ENCODE assay signal across 26 cellular contexts in the genomic region with DNA sequence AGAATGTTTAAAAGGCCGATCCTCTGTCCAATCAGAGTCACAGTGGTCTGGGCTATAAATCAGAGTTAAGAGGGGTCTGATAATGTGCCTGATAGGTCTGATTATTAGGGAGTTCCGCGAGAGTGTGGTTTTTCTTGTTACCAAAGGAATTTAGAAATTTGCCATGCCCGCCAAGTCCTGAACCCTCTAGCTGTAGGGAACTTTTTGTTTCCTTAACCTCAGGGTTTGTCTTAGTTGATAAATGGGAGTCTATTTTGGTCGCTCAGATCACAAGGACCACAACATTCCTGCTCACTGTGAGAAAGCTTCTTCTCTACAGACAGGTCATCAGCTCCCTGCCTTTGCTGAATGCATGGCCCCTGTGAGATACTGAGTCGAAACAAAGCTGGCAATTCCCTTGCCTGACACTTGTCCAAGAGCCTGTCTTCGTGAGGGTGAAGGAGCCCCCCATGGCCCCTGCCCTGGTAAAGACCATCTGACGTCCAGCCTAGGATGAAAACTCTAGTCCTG.
"Had no signal": no experiment of that assay in that cellular context is flagged by ENCODE, and none has a peak within 500 bp of the region (broad histone marks: within the 10 kb centered on the region; RNA-seq: fewer than 3 reads in every experiment).

No MANE protein-coding gene starts in this region.

- H3K27ac Mint-ChIP-seq: activated CD8-positive, alpha-beta T cell treated with anti-CD3 and anti-CD28 coated beads for 36 hours; activated naive CD4-positive, alpha-beta T cell treated with anti-CD3 and anti-CD28 coated beads, Interleukin-2, amount 10 ng/mL, durations not matched to agents 7 days and 5 days; activated naive CD8-positive, alpha-beta T cell treated with anti-CD3 and anti-CD28 coated beads for 36 hours; activated T-cell treated with anti-CD3 and anti-CD28 coated beads, Interleukin-2, amount 50 U/mL, for 72 hours; activated T-helper 2 cell treated with anti-CD3 and anti-CD28 coated beads, Interferon-gamma antibody, Interleukin-2, Interleukin-4, amounts not matched to agents 10 μg/mL and 5 μg/mL and 100 μg/mL, durations not matched to agents 14 hours and 24 hours and 36 hours; T-helper 1 cell treated with Interleukin-12 subunit alpha and Interleukin-12 subunit beta and Interleukin-4 antibody, amounts not matched to agents 30 μg/mL and 1 μg/mL, for 36 hours had no signal

- H3K9me3 Mint-ChIP-seq: activated CD8-positive, alpha-beta T cell treated with anti-CD3 and anti-CD28 coated beads for 36 hours; activated naive CD8-positive, alpha-beta T cell treated with anti-CD3 and anti-CD28 coated beads for 36 hours; T-helper 1 cell treated with Interleukin-12 subunit alpha and Interleukin-12 subunit beta and Interleukin-4 antibody, amounts not matched to agents 30 μg/mL and 1 μg/mL, for 36 hours had no signal

- H3K27ac ChIP-seq: adrenal gland, SJCRH30 had no signal

- DNase-seq: activated CD4-positive, alpha-beta T cell treated with anti-CD3 and anti-CD28 coated beads for 4 hours; activated CD8-positive, alpha-beta memory T cell treated with anti-CD3 and anti-CD28 coated beads, Interleukin-2, amount 50 U/mL, for 4 hours; activated CD8-positive, alpha-beta T cell treated with anti-CD3 and anti-CD28 coated beads for 36 hours; activated gamma-delta T cell treated with Interleukin-2 at 50 U/mL for 16 hours; activated naive CD4-positive, alpha-beta T cell treated with anti-CD3 and anti-CD28 coated beads, Interleukin-2, amount 10 ng/mL, durations not matched to agents 7 days and 5 days; activated naive CD8-positive, alpha-beta T cell treated with anti-CD3 and anti-CD28 coated beads for 36 hours; activated T-cell treated with anti-CD3 and anti-CD28 coated beads, Interleukin-2, amount 50 U/mL, for 72 hours; anterior cingulate cortex; caudate nucleus; MG63; MV-4-11; NCI-H1105; NCI-H146; NCI-H187 treated with DMSO at 0.1 percent for 48 hours; NCI-H345; NCI-H510A; NCI-H526 treated with DMSO at 0.1 percent for 48 hours; NCI-H82; Right ventricle myocardium superior; SJCRH30; SW 1271 had no signal

- ATAC-seq: activated CD4-positive, CD25-positive, alpha-beta regulatory T cell treated with anti-CD3 and anti-CD28 coated beads, Interleukin-2, amount 50 U/mL, for 24 hours; activated CD8-positive, alpha-beta T cell treated with anti-CD3 and anti-CD28 coated beads for 36 hours; activated T-cell treated with anti-CD3 and anti-CD28 coated beads, Interleukin-2, amount 50 U/mL, for 72 hours; SK-N-SH treated with all-trans-retinoic acid at 6 μM for 48 hours had no signal

- H3K36me3 Mint-ChIP-seq: activated naive CD4-positive, alpha-beta T cell treated with anti-CD3 and anti-CD28 coated beads, Interleukin-2, amount 10 ng/mL, durations not matched to agents 7 days and 5 days; activated naive CD8-positive, alpha-beta T cell treated with anti-CD3 and anti-CD28 coated beads for 36 hours had no signal

- H3K27me3 Mint-ChIP-seq: activated naive CD4-positive, alpha-beta T cell treated with anti-CD3 and anti-CD28 coated beads, Interleukin-2, amount 10 ng/mL, durations not matched to agents 7 days and 5 days had no signal

- H3K4me1 Mint-ChIP-seq: activated naive CD4-positive, alpha-beta T cell treated with anti-CD3 and anti-CD28 coated beads, Interleukin-2, amount 10 ng/mL, durations not matched to agents 7 days and 5 days; activated naive CD8-positive, alpha-beta T cell treated with anti-CD3 and anti-CD28 coated beads for 36 hours had no signal

- H3K9me3 ChIP-seq: adrenal gland, MG63 had no signal

- H3K36me3 ChIP-seq: adrenal gland, MG63, SJCRH30 had no signal

- H3K27me3 ChIP-seq: adrenal gland, MG63, SJCRH30 had no signal

- H3K4me3 ChIP-seq: adrenal gland, MG63, SJCRH30 had no signal

- H3K4me1 ChIP-seq: adrenal gland, SJCRH30 had no signal

- H3K4me3 Mint-ChIP-seq: activated CD8-positive, alpha-beta T cell treated with anti-CD3 and anti-CD28 coated beads for 36 hours; activated naive CD4-positive, alpha-beta T cell treated with anti-CD3 and anti-CD28 coated beads, Interleukin-2, amount 10 ng/mL, durations not matched to agents 7 days and 5 days; activated naive CD8-positive, alpha-beta T cell treated with anti-CD3 and anti-CD28 coated beads for 36 hours; activated T-cell treated with anti-CD3 and anti-CD28 coated beads, Interleukin-2, amount 50 U/mL, for 72 hours; T-helper 1 cell treated with Interleukin-12 subunit alpha and Interleukin-12 subunit beta and Interleukin-4 antibody, amounts not matched to agents 30 μg/mL and 1 μg/mL, for 36 hours had no signal
